Comparison of ENCODE assay signal across 8 cellular contexts in genomic region chr12:118136559-118137003, GRCh38. TPM values are rescaled to one million over a fixed set of nuclear protein-coding genes. Genes with fewer than 3 reads are reported as not detected.
A peak's percentile ranks its signal among the peaks of the same experiment; 100 is the strongest.
DNase-seq lines count a peak whose midpoint lies in the region; ATAC-seq and TF ChIP-seq lines count a peak whose summit lies in the region.

No MANE protein-coding gene starts in this region.

- no peaks in the 10 kb centered on the region for H3K4me1 ChIP-seq in BE2C

- DNase-seq in BE2C (peak; percentile 33), WERI-Rb-1 (no peak), caudate nucleus (lab: John Stamatoyannopoulos, UW) (peak in 35 of 61 donors; percentile 10 to 57 (median 36)), kidney tubule cell (ENCODE audit: low spot score) (peak; percentile 53), NCI-H1092 treated with DMSO at 0.1 percent for 48 hours (lab: John Stamatoyannopoulos, UW) (no peak)
- DNase-seq in stimulated activated CD4-positive, alpha-beta T cell treated with anti-CD3 and anti-CD28 coated beads, Interleukin-1b, Interleukin-23, amount 100 ng/mL, for 4 hours (ENCODE audit: low read depth in 2 of 2), result peak; percentile 9 to 26

- no peaks in the 10 kb centered on the region for H3K9me3 ChIP-seq in BE2C
- H3K9me3 ChIP-seq in WERI-Rb-1 (ENCODE audit: severe bottlenecking), result peaks cover 3% of the 10 kb centered on the region

- H3K27ac ChIP-seq in WERI-Rb-1, result no peak overlapping the region; the same call in 1 of the 2 replicates
- H3K27ac ChIP-seq in caudate nucleus (ENCODE audit: low read depth, low read length), result peak overlapping the region; percentile 97

- H3K36me3 ChIP-seq in BE2C (peaks cover 48% of the 10 kb centered on the region), WERI-Rb-1 (peaks cover 3% of the 10 kb centered on the region; the same call in 1 of the 2 replicates)

- ATAC-seq in GM19395 (IDR thresholded peaks at IDR 0.05; ENCODE audit: unreplicated experiment) (peak; percentile 52), HG03571 (IDR thresholded peaks at IDR 0.05; ENCODE audit: unreplicated experiment) (peak; percentile 33)

- H3K27me3 ChIP-seq in BE2C (no peaks in the 10 kb centered on the region), WERI-Rb-1 (ENCODE audit: insufficient read depth, low read depth, severe bottlenecking) (no peaks in the 10 kb centered on the region)

- TF ChIP-seq CTCF in BE2C (IDR thresholded peaks at IDR 0.05; ENCODE audit: low read depth, low read length) (no peak), WERI-Rb-1 (IDR thresholded peaks at IDR 0.05; ENCODE audit: low read depth, low read length) (no peak)

- H3K4me3 ChIP-seq in BE2C (ENCODE audit: low read depth, low read length) (peak overlapping the region; percentile 95), WERI-Rb-1 (ENCODE audit: low read depth, low read length) (peak overlapping the region; percentile 66)

RNA-seq across cellular contexts. Expression of gene PEBP1, which starts 0.7 kb away (rescaled TPM):
- 362 TPM for polyA plus RNA-seq in BE2C (2012; ENCODE audit: insufficient read depth, insufficient read length, low read depth)

RNA-seq across cellular contexts. Expression of gene VSIG10, which starts 32.8 kb away (rescaled TPM):
- polyA plus RNA-seq in BE2C (2012; ENCODE audit: insufficient read depth, insufficient read length, low read depth), result 6.8 TPM

Comparison
In these comparisons a context has a peak if more than half of its experiments do, and no peak if none do; other contexts are left out.
1. DNase-seq: peak in BE2C (single experiment), caudate nucleus (35 of 61), kidney tubule cell (single experiment) and stimulated activated CD4-positive, alpha-beta T cell treated with anti-CD3 and anti-CD28 coated beads, Interleukin-1b, Interleukin-23, amount 100 ng/mL, for 4 hours (2 of 2); none in WERI-Rb-1 (single experiment) and NCI-H1092 treated with DMSO at 0.1 percent for 48 hours (single experiment).